8 cellular contexts compared by ENCODE assay signal in genomic region chr15:77543159-77543882, GRCh38.
A peak's percentile ranks its signal among the peaks of the same experiment; 100 is the strongest.
DNase-seq lines count a peak whose midpoint lies in the region; ATAC-seq and TF ChIP-seq lines count a peak whose summit lies in the region.

No MANE protein-coding gene starts in this region.

- ATAC-seq in HG03354 (IDR thresholded peaks at IDR 0.05; ENCODE audit: poor library complexity, severe bottlenecking, unreplicated experiment), result peak; percentile 69

- 4% methylated on average over 18 to 21 of the region's 32 CpGs for WGBS in lower leg skin, 2 donors

- no peaks in the 10 kb centered on the region for H3K36me3 Mint-ChIP-seq in dendritic cell treated with granulocyte-macrophage colony-stimulating factor and Interleukin-4, amounts not matched to agents 40 ng/mL and 50 ng/mL, for 4 days (ENCODE audit: low read depth)

- peak overlapping the region; percentile 74 for H3K27ac Mint-ChIP-seq in dendritic cell treated with granulocyte-macrophage colony-stimulating factor and Interleukin-4, amounts not matched to agents 40 ng/mL and 50 ng/mL, for 4 days

- peaks cover 32% of the 10 kb centered on the region for H3K4me1 Mint-ChIP-seq in dendritic cell treated with granulocyte-macrophage colony-stimulating factor and Interleukin-4, amounts not matched to agents 40 ng/mL and 50 ng/mL, for 4 days (ENCODE audit: low read depth)

- peaks cover 30% of the 10 kb centered on the region for H3K27me3 Mint-ChIP-seq in dendritic cell treated with granulocyte-macrophage colony-stimulating factor and Interleukin-4, amounts not matched to agents 40 ng/mL and 50 ng/mL, for 4 days

- no peaks in the 10 kb centered on the region for H3K9me3 Mint-ChIP-seq in dendritic cell treated with granulocyte-macrophage colony-stimulating factor and Interleukin-4, amounts not matched to agents 40 ng/mL and 50 ng/mL, for 4 days

- TF ChIP-seq POLR2A in lower leg skin (IDR thresholded peaks at IDR 0.05), result no peak

- H3K4me3 Mint-ChIP-seq in dendritic cell treated with granulocyte-macrophage colony-stimulating factor and Interleukin-4, amounts not matched to agents 40 ng/mL and 50 ng/mL, for 4 days, result peak overlapping the region; percentile 77

- DNase-seq in SIG-M5 treated with dmso at 0.1 percent for 504 hours (lab: John Stamatoyannopoulos, UW; ENCODE audit: unreplicated experiment) (peak; percentile 75), SIG-M5 (lab: John Stamatoyannopoulos, UW) (no peak), NCI-H526 (lab: John Stamatoyannopoulos, UW) (peak; percentile 81 to 95), lower leg skin (ENCODE audit: low spot score in 2 of 2) (peak; percentile 74 to 96)
- DNase-seq in activated CD4-positive, alpha-beta T cell treated with anti-CD3 and anti-CD28 coated beads, Interleukin-2, amount 50 U/mL, for 1 hour, result peak; percentile 70
- peak; percentile 82 for DNase-seq in stimulated activated CD4-positive, alpha-beta T cell treated with anti-CD3 and anti-CD28 coated beads, Interleukin-4, amount 100 ng/mL, for 1 hour

- H3K4me3 ChIP-seq in lower leg skin (ENCODE audit: low read depth, poor library complexity, severe bottlenecking), result no peak overlapping the region

- peak in 1 of 3 donors; percentile 50 for TF ChIP-seq CTCF in lower leg skin (IDR thresholded peaks at IDR 0.05)

- intact Hi-C loops in dendritic cell treated with granulocyte-macrophage colony-stimulating factor and Interleukin-4, amounts not matched to agents 40 ng/mL and 50 ng/mL, for 4 days (cut with micrococcal nuclease), result loop anchor here (1.0 to 2.0 kb wide), 2 partner anchors 357 to 424 kb away; no protein-coding TSS in a partner anchor
- intact Hi-C loops in lower leg skin (cut with DNase I; ENCODE audit: low total_unique reads), result loop anchor here (2.0 to 10.0 kb wide), 2 partner anchors 439 to 519 kb away; no protein-coding TSS in a partner anchor
